In genomic region chr13:32993109-32993508, GRCh38 we compare ENCODE assay signal across 25 cellular contexts. TPM values are rescaled to one million over a fixed set of nuclear protein-coding genes. Genes with fewer than 3 reads are reported as not detected.
"Had no signal": no experiment of that assay in that cellular context is flagged by ENCODE, and none has a peak within 500 bp of the region (broad histone marks: within the 10 kb centered on the region; RNA-seq: fewer than 3 reads in every experiment).

No MANE protein-coding gene starts in this region.

- ATAC-seq: foreskin keratinocyte, heart right ventricle, left cardiac atrium, left lung, left ventricle myocardium superior, lower lobe of right lung, mucosa of descending colon had no signal

- DNase-seq: dermis blood vessel endothelial cell; dorsolateral prefrontal cortex; effector CD4-positive, alpha-beta T cell; effector memory CD4-positive, alpha-beta T cell; foreskin keratinocyte; glutamatergic neuron; head of caudate nucleus; heart right ventricle; hippocampal formation; left cardiac atrium; left lung; left ventricle myocardium superior; lower lobe of right lung; mesenchymal stem cell; mucosa of descending colon had no signal

- H3K4me3 ChIP-seq: coronary artery, dorsolateral prefrontal cortex, esophagus muscularis mucosa, heart right ventricle, left lung, lower lobe of right lung, mucosa of descending colon had no signal

- H3K4me3 Mint-ChIP-seq: mesothelial cell of epicardium had no signal

- FAIRE-seq: colon, endothelial cell of umbilical vein, frontal cortex, islet of Langerhans, keratinocyte had no signal

- H3K9me3 ChIP-seq: esophagus muscularis mucosa, heart right ventricle, left lung, lower lobe of right lung, mucosa of descending colon had no signal

- H3K9me3 Mint-ChIP-seq: mesothelial cell of epicardium had no signal

- H3K27me3 ChIP-seq: dorsolateral prefrontal cortex, esophagus muscularis mucosa, heart right ventricle, left lung had no signal

- H3K36me3 Mint-ChIP-seq: mesothelial cell of epicardium had no signal

- H3K27ac Mint-ChIP-seq: mesothelial cell of epicardium had no signal

- H3K36me3 ChIP-seq: esophagus muscularis mucosa, heart right ventricle, left lung, lower lobe of right lung had no signal

- H3K27ac ChIP-seq: coronary artery, dorsolateral prefrontal cortex, esophagus muscularis mucosa, foreskin keratinocyte, heart right ventricle, left lung, lower lobe of right lung had no signal

- H3K4me1 ChIP-seq: foreskin keratinocyte, lower lobe of right lung had no signal

RNA-seq across cellular contexts. Expression of gene KL, which starts 23.1 kb away (rescaled TPM):
- total RNA-seq: foreskin keratinocyte, myocyte had no signal
- polyA plus RNA-seq: fibroblast of lung, foreskin keratinocyte, keratinocyte had no signal
